In genomic region chr9:114507726-114508125, GRCh38 we compare ENCODE assay signal across 8 cellular contexts. TPM values are rescaled to one million over a fixed set of nuclear protein-coding genes. Genes with fewer than 3 reads are reported as not detected.
DNase-seq lines count a peak whose midpoint lies in the region; ATAC-seq, FAIRE-seq and TF ChIP-seq lines count a peak whose summit lies in the region.

No MANE protein-coding gene starts in this region.

- H3K4me1 Mint-ChIP-seq in activated CD4-positive, alpha-beta T cell treated with anti-CD3 and anti-CD28 coated beads, Interleukin-2, amount 10 ng/mL, durations not matched to agents 24 days and 14 days, result peaks cover 12% of the 10 kb centered on the region
- H3K4me1 Mint-ChIP-seq in neural crest cell, result peaks cover 16% of the 10 kb centered on the region

- no peak overlapping the region for H3K27ac Mint-ChIP-seq in activated CD4-positive, alpha-beta T cell treated with anti-CD3 and anti-CD28 coated beads, Interleukin-2, amount 10 ng/mL, durations not matched to agents 24 days and 14 days
- no peak overlapping the region for H3K27ac Mint-ChIP-seq in neural crest cell (ENCODE audit: unreplicated experiment)

- peak; percentile 77 for DNase-seq in activated CD4-positive, alpha-beta T cell treated with anti-CD3 and anti-CD28 coated beads, Interleukin-2, amount 10 ng/mL, durations not matched to agents 24 days and 14 days
- no peak for DNase-seq in activated CD4-positive, alpha-beta T cell treated with anti-CD3 and anti-CD28 coated beads for 4 hours
- peak; percentile 28 for DNase-seq in NCI-H1092 treated with DMSO at 0.1 percent for 48 hours (lab: John Stamatoyannopoulos, UW)
- peak; percentile 44 for DNase-seq in cerebellar cortex (ENCODE audit: low spot score)
- DNase-seq in neural crest cell (ENCODE audit: low read depth, low spot score), result no peak
- DNase-seq in activated gamma-delta T cell (lab: John Stamatoyannopoulos, UW), result no peak
- no peak for DNase-seq in GM12892 (ENCODE audit: insufficient read length)

- no peak overlapping the region for H3K4me3 Mint-ChIP-seq in activated CD4-positive, alpha-beta T cell treated with anti-CD3 and anti-CD28 coated beads, Interleukin-2, amount 10 ng/mL, durations not matched to agents 24 days and 14 days
- peak overlapping the region; percentile 29 for H3K4me3 Mint-ChIP-seq in neural crest cell

- TF ChIP-seq CTCF in neural crest cell (conservative IDR thresholded peaks at IDR 0.05), result no peak

- TF ChIP-seq POLR2A in GM12892 (IDR thresholded peaks at IDR 0.05; ENCODE audit: low read depth, low read length), result no peak

- no peak for FAIRE-seq in GM12892 (lab: Jason Lieb, UNC)

- H3K36me3 Mint-ChIP-seq in activated CD4-positive, alpha-beta T cell treated with anti-CD3 and anti-CD28 coated beads, Interleukin-2, amount 10 ng/mL, durations not matched to agents 24 days and 14 days (ENCODE audit: low read depth), result no peaks in the 10 kb centered on the region
- no peaks in the 10 kb centered on the region for H3K36me3 Mint-ChIP-seq in neural crest cell (ENCODE audit: low read depth)

- peaks cover 66% of the 10 kb centered on the region for H3K27me3 Mint-ChIP-seq in activated CD4-positive, alpha-beta T cell treated with anti-CD3 and anti-CD28 coated beads, Interleukin-2, amount 10 ng/mL, durations not matched to agents 24 days and 14 days
- H3K27me3 Mint-ChIP-seq in neural crest cell (ENCODE audit: low read depth), result peaks cover 77% of the 10 kb centered on the region

- intact Hi-C loops in activated CD4-positive, alpha-beta T cell treated with anti-CD3 and anti-CD28 coated beads, Interleukin-2, amount 10 ng/mL, durations not matched to agents 24 days and 14 days (cut with micrococcal nuclease), result loop anchor here (1.0 to 10.0 kb wide), 6 partner anchors 20 to 427 kb away; partner anchors contain the start of gene TNFSF8

- H3K9me3 Mint-ChIP-seq in activated CD4-positive, alpha-beta T cell treated with anti-CD3 and anti-CD28 coated beads, Interleukin-2, amount 10 ng/mL, durations not matched to agents 24 days and 14 days, result no peaks in the 10 kb centered on the region
- H3K9me3 Mint-ChIP-seq in neural crest cell, result no peaks in the 10 kb centered on the region

- ATAC-seq in HG03159 (IDR thresholded peaks at IDR 0.05; ENCODE audit: unreplicated experiment), result no peak

RNA-seq across cellular contexts. Expression of gene WHRN, which starts 2.5 kb away (rescaled TPM):
- 2.0 and 2.1 TPM in 2 replicates for total RNA-seq in activated CD4-positive, alpha-beta T cell treated with anti-CD3 and anti-CD28 coated beads, Interleukin-2, amount 10 ng/mL, durations not matched to agents 24 days and 14 days
- 8.9 and 9.5 TPM in 2 replicates for total RNA-seq in neural crest cell
- 1.1 TPM for polyA plus RNA-seq in GM12892 (2012; ENCODE audit: missing spikeins)

Comparison
In these comparisons a context has a peak if more than half of its experiments do, and no peak if none do; other contexts are left out.
1. DNase-seq: peak in activated CD4-positive, alpha-beta T cell treated with anti-CD3 and anti-CD28 coated beads, Interleukin-2, amount 10 ng/mL, durations not matched to agents 24 days and 14 days (single experiment), NCI-H1092 treated with DMSO at 0.1 percent for 48 hours (single experiment) and cerebellar cortex (single experiment); none in activated CD4-positive, alpha-beta T cell treated with anti-CD3 and anti-CD28 coated beads for 4 hours (0 of 2), neural crest cell (single experiment), activated gamma-delta T cell (single experiment) and GM12892 (single experiment).